9 cellular contexts compared by ENCODE assay signal in the genomic region with DNA sequence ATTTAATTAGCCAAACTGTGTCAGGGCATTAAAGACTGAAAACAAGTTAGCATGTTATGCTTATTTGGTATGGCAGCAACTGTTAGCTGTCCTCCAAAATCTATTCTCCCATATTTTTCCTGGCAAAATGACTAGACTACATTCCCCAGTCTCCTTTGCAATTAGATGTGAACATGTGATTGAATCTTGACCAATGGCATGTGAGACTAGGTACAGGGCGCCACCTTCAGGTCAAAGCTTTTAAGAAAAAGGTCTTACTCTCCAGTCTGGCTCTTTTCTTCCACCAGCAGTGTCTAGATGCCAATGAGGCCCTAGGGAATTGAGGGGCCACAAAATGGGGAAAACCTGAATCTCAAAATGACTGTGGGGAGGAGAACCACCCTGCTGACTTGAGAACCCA.
DNase-seq lines count a peak whose midpoint lies in the region; ATAC-seq and TF ChIP-seq lines count a peak whose summit lies in the region.
"Had no signal": no experiment of that assay in that cellular context is flagged by ENCODE, and none has a peak within 500 bp of the region (broad histone marks: within the 10 kb centered on the region; RNA-seq: fewer than 3 reads in every experiment).

No MANE protein-coding gene starts in this region.

- H3K4me3 ChIP-seq in hepatocyte (no peak overlapping the region), aorta (ENCODE audit: low read length in 2 of 2) (no peak overlapping the region)
- H3K4me3 ChIP-seq: lung had no signal

- POLR2A ChIA-PET in RWPE1 (lab: Yijun Ruan, JAX; ENCODE audit: low non-redundant PET): no interaction called here

- CTCF ChIA-PET in RWPE1 (lab: Yijun Ruan, JAX): interaction anchor here (0.5 to 1.1 kb wide), 3 partner anchors 9 to 123 kb away, joined by 3 to 4 read pairs (median 3); no protein-coding TSS in a partner anchor

- TF ChIP-seq CTCF in RWPE1 (conservative IDR thresholded peaks at IDR 0.05; ENCODE audit: low read depth) (no peak), hepatocyte (IDR thresholded peaks at IDR 0.05; ENCODE audit: poor library complexity) (peak; percentile 39)

- no peaks in the 10 kb centered on the region for H3K9me3 ChIP-seq in hepatocyte (ENCODE audit: low read depth)
- no peaks in the 10 kb centered on the region for H3K9me3 ChIP-seq in aorta (ENCODE audit: control insufficient read depth, low read length)

- H3K4me1 ChIP-seq in hepatocyte (ENCODE audit: insufficient read depth): no peaks in the 10 kb centered on the region
- H3K4me1 ChIP-seq in aorta (ENCODE audit: control insufficient read depth in 1 of 2, insufficient read depth in 2 of 2, low read length in 2 of 2): no peaks in the 10 kb centered on the region

- H3K79me2 ChIP-seq in hepatocyte: no peaks in the 10 kb centered on the region

- WGBS in hepatocyte (ENCODE audit: low lambda C conversion rate, missing lambda C conversion rate): 15% methylated on average over 1 of the region's 1 CpG
- WGBS in aorta, 2 donors: 31 to 37% methylated on average over 1 of the region's 1 CpG

- H3K27me3 ChIP-seq in hepatocyte (no peaks in the 10 kb centered on the region), aorta (ENCODE audit: control insufficient read depth in 1 of 2, insufficient read depth in 2 of 2, low read length in 1 of 2) (no peaks in the 10 kb centered on the region)

- H4K20me1 ChIP-seq in hepatocyte (ENCODE audit: insufficient read depth, poor library complexity, severe bottlenecking): no peaks in the 10 kb centered on the region

- DNase-seq in DMS 273 treated with DMSO at 0.1 percent for 48 hours (lab: John Stamatoyannopoulos, UW) (peak; percentile 19), RWPE1 (ENCODE audit: low spot score) (peak; percentile 3), hepatocyte (ENCODE audit: low spot score) (peak; percentile 58), aorta (no peak), NCI-H510A (lab: John Stamatoyannopoulos, UW) (no peak), T1000 (lab: John Stamatoyannopoulos, UW) (no peak)

- no peaks in the 10 kb centered on the region for H3K9me2 ChIP-seq in hepatocyte (replicated peaks; ENCODE audit: insufficient read depth)

- no peak overlapping the region for H3K4me2 ChIP-seq in hepatocyte

- no peak overlapping the region for H2AFZ ChIP-seq in hepatocyte

- ATAC-seq in GM18868 (IDR thresholded peaks at IDR 0.05; ENCODE audit: unreplicated experiment) (peak; percentile 96), HG03378 (IDR thresholded peaks at IDR 0.05; ENCODE audit: unreplicated experiment) (peak; percentile 89), aorta (ENCODE audit: low FRiP score) (no peak)

- H3K27ac ChIP-seq in RWPE1: no peak overlapping the region
- H3K27ac ChIP-seq in hepatocyte: no peak overlapping the region
- H3K27ac ChIP-seq in aorta (ENCODE audit: low read depth in 1 of 2, low read length in 2 of 2): no peak overlapping the region

- intact Hi-C loops in aorta (cut with DNase I): no loop called here

- H3K36me3 ChIP-seq in hepatocyte (replicated peaks; ENCODE audit: insufficient read depth, low read depth) (no peaks in the 10 kb centered on the region), aorta (ENCODE audit: control insufficient read depth in 1 of 2, insufficient read depth in 2 of 2, low read length in 1 of 2) (no peaks in the 10 kb centered on the region)

Comparison
In these comparisons a context has a peak if more than half of its experiments do, and no peak if none do; other contexts are left out.
1. DNase-seq: peak in DMS 273 treated with DMSO at 0.1 percent for 48 hours (single experiment), RWPE1 (single experiment) and hepatocyte (single experiment); none in aorta (0 of 2), NCI-H510A (single experiment) and T1000 (single experiment).